Comparison of ENCODE assay signal across 26 cellular contexts in genomic region chr17:67493811-67494210, GRCh38.
DNase-seq lines count a peak whose midpoint lies in the region; ATAC-seq and TF ChIP-seq lines count a peak whose summit lies in the region.
"Had no signal": no experiment of that assay in that cellular context is flagged by ENCODE, and none has a peak within 500 bp of the region (broad histone marks: within the 10 kb centered on the region; RNA-seq: fewer than 3 reads in every experiment).

No MANE protein-coding gene starts in this region.

- H3K27ac Mint-ChIP-seq in activated CD8-positive, alpha-beta T cell treated with anti-CD3 and anti-CD28 coated beads for 36 hours, result peak overlapping the region; percentile 25
- no peak overlapping the region for H3K27ac Mint-ChIP-seq in activated CD8-positive, alpha-beta T cell treated with anti-CD3 and anti-CD28 coated beads, Interleukin-2, amount 10 ng/mL, durations not matched to agents 7 days and 5 days
- H3K27ac Mint-ChIP-seq in neural progenitor cell, result peak overlapping the region; percentile 37
- H3K27ac Mint-ChIP-seq: activated CD4-positive, alpha-beta T cell treated with anti-CD3 and anti-CD28 coated beads for 36 hours; nephron; stimulated activated naive B cell treated with anti-CD40 and anti-IgM and Interleukin-4, amounts not matched to agents 10 μg/mL and 1 μg/mL and 100 μg/mL, for 72 hours; T-helper 2 cell treated with Interferon-gamma antibody and Interleukin-4, amounts not matched to agents 5 μg/mL and 100 μg/mL, for 36 hours had no signal

- H2AFZ ChIP-seq in neural progenitor cell (replicated peaks) (no peak overlapping the region), OCI-LY7 (ENCODE audit: low read length) (no peak overlapping the region)

- H3K9ac ChIP-seq in neural progenitor cell, result no peak overlapping the region

- TF ChIP-seq CTCF in activated CD8-positive, alpha-beta T cell treated with anti-CD3 and anti-CD28 coated beads for 36 hours (IDR thresholded peaks at IDR 0.05), result no peak
- TF ChIP-seq CTCF in HEK293 (tag by site-specific recombination; IDR thresholded peaks at IDR 0.05) (no peak), neural progenitor cell (IDR thresholded peaks at IDR 0.05) (no peak), OCI-LY7 (conservative IDR thresholded peaks at IDR 0.05; ENCODE audit: low read length) (no peak)

- H3K36me3 ChIP-seq in HEK293 (ENCODE audit: control insufficient read depth in 2 of 2, insufficient read depth in 1 of 2, low read length in 2 of 2), result no peaks in the 10 kb centered on the region
- H3K36me3 ChIP-seq in neural progenitor cell, result no peaks in the 10 kb centered on the region
- H3K36me3 ChIP-seq in OCI-LY7 (ENCODE audit: insufficient read depth, low read length), result no peaks in the 10 kb centered on the region
- H3K36me3 ChIP-seq: esophagus squamous epithelium, suprapubic skin, upper lobe of right lung had no signal

- CTCF ChIA-PET in activated CD8-positive, alpha-beta T cell treated with anti-CD3 and anti-CD28 coated beads for 36 hours (lab: Charles Lee), result interaction anchor here (1.0 to 1.7 kb wide), 5 partner anchors 13 to 119 kb away, joined by 3 to 7 read pairs (median 7); no protein-coding TSS in a partner anchor
- CTCF ChIA-PET in activated CD8-positive, alpha-beta T cell treated with anti-CD3 and anti-CD28 coated beads, Interleukin-2, amount 10 ng/mL, durations not matched to agents 7 days and 5 days (lab: Charles Lee), result interaction anchor here (0.7 to 1.7 kb wide), 4 partner anchors 18 to 119 kb away, joined by 3 to 6 read pairs (median 6); no protein-coding TSS in a partner anchor
- CTCF ChIA-PET in HEK293 (lab: Yijun Ruan, JAX) (interaction anchor here (1.4 to 1.7 kb wide), 2 partner anchors 18 to 119 kb away, joined by 3 to 11 read pairs; no protein-coding TSS in a partner anchor), OCI-LY7 (lab: Charles Lee; ENCODE audit: unreplicated experiment) (no interaction called here)

- peaks cover 72% of the 10 kb centered on the region for H3K4me1 Mint-ChIP-seq in activated CD8-positive, alpha-beta T cell treated with anti-CD3 and anti-CD28 coated beads for 36 hours (ENCODE audit: low read depth)
- peaks cover 34% of the 10 kb centered on the region for H3K4me1 Mint-ChIP-seq in activated CD8-positive, alpha-beta T cell treated with anti-CD3 and anti-CD28 coated beads, Interleukin-2, amount 10 ng/mL, durations not matched to agents 7 days and 5 days (ENCODE audit: low read depth)
- peaks cover 38% of the 10 kb centered on the region for H3K4me1 Mint-ChIP-seq in neural progenitor cell

- no peaks in the 10 kb centered on the region for H3K79me2 ChIP-seq in neural progenitor cell (ENCODE audit: low read depth)
- no peaks in the 10 kb centered on the region for H3K79me2 ChIP-seq in OCI-LY7 (ENCODE audit: insufficient read depth, low read depth, low read length)

- intact Hi-C loops in activated CD8-positive, alpha-beta T cell treated with anti-CD3 and anti-CD28 coated beads for 36 hours (cut with micrococcal nuclease), result no loop called here
- intact Hi-C loops in OCI-LY7 (cut with micrococcal nuclease; ENCODE audit: unreplicated experiment), result no loop called here

- H3K4me2 ChIP-seq in neural progenitor cell, result no peak overlapping the region
- H3K4me2 ChIP-seq in OCI-LY7 (ENCODE audit: low read length), result no peak overlapping the region

- POLR2A ChIA-PET in activated CD8-positive, alpha-beta T cell treated with anti-CD3 and anti-CD28 coated beads for 36 hours (lab: Charles Lee), result interaction anchor here (0.9 to 1.6 kb wide), 3 partner anchors 8 to 115 kb away, joined by 3 to 8 read pairs (median 6); no protein-coding TSS in a partner anchor
- POLR2A ChIA-PET in activated CD8-positive, alpha-beta T cell treated with anti-CD3 and anti-CD28 coated beads, Interleukin-2, amount 10 ng/mL, durations not matched to agents 7 days and 5 days (lab: Charles Lee), result interaction anchor here (0.6 kb wide), 1 partner anchor 21 kb away, joined by 3 read pairs; no protein-coding TSS in a partner anchor
- POLR2A ChIA-PET in HEK293 (lab: Yijun Ruan, JAX) (no interaction called here), OCI-LY7 (lab: Charles Lee) (interaction anchor here (1.1 kb wide), 1 partner anchor 10 kb away, joined by 4 read pairs; no protein-coding TSS in a partner anchor)

- no peak overlapping the region for H3K4me3 ChIP-seq in HEK293 (ENCODE audit: low read depth, low read length)
- H3K4me3 ChIP-seq in neural progenitor cell, result no peak overlapping the region
- H3K4me3 ChIP-seq in OCI-LY7 (ENCODE audit: low read depth, low read length, poor library complexity, severe bottlenecking), result no peak overlapping the region
- H3K4me3 ChIP-seq: esophagus squamous epithelium, lung, suprapubic skin, upper lobe of right lung had no signal

- H3K27me3 Mint-ChIP-seq in activated CD8-positive, alpha-beta T cell treated with anti-CD3 and anti-CD28 coated beads for 36 hours, result no peaks in the 10 kb centered on the region
- no peaks in the 10 kb centered on the region for H3K27me3 Mint-ChIP-seq in activated CD8-positive, alpha-beta T cell treated with anti-CD3 and anti-CD28 coated beads, Interleukin-2, amount 10 ng/mL, durations not matched to agents 7 days and 5 days (ENCODE audit: low read depth)
- peaks cover 3% of the 10 kb centered on the region for H3K27me3 Mint-ChIP-seq in neural progenitor cell (ENCODE audit: insufficient read depth, low read depth)
- H3K27me3 Mint-ChIP-seq: activated CD4-positive, alpha-beta T cell treated with anti-CD3 and anti-CD28 coated beads for 36 hours; stimulated activated naive B cell treated with anti-CD40 and anti-IgM and Interleukin-4, amounts not matched to agents 10 μg/mL and 1 μg/mL and 100 μg/mL, for 72 hours had no signal

- H3K9me2 ChIP-seq in OCI-LY7 (ENCODE audit: insufficient read depth, low read length), result no peaks in the 10 kb centered on the region

- BruUV-seq in OCI-LY7 (replicated peaks; lab: Mats Ljungman, UMichigan), result no TSS peak

- ATAC-seq in activated CD8-positive, alpha-beta T cell treated with anti-CD3 and anti-CD28 coated beads for 36 hours, result no peak
- ATAC-seq in activated CD8-positive, alpha-beta T cell treated with anti-CD3 and anti-CD28 coated beads, Interleukin-2, amount 10 ng/mL, durations not matched to agents 7 days and 5 days, result no peak
- ATAC-seq in GM19351 (IDR thresholded peaks at IDR 0.05; ENCODE audit: unreplicated experiment), result no peak
- ATAC-seq: activated CD4-positive, alpha-beta T cell treated with anti-CD3 and anti-CD28 coated beads for 36 hours; stimulated activated naive B cell treated with anti-CD40 and anti-IgM and Interleukin-4, amounts not matched to agents 10 μg/mL and 1 μg/mL and 100 μg/mL, for 72 hours; upper lobe of right lung had no signal

- H3K9me3 ChIP-seq in HEK293 (ENCODE audit: control insufficient read depth, insufficient read depth, low read depth, low read length) (no peaks in the 10 kb centered on the region), neural progenitor cell (ENCODE audit: low read depth) (no peaks in the 10 kb centered on the region), OCI-LY7 (ENCODE audit: low read length) (no peaks in the 10 kb centered on the region)
- H3K9me3 ChIP-seq: esophagus squamous epithelium, suprapubic skin, upper lobe of right lung had no signal

- DNase-seq in activated CD8-positive, alpha-beta T cell treated with anti-CD3 and anti-CD28 coated beads for 36 hours, result no peak
- DNase-seq in activated CD8-positive, alpha-beta T cell treated with anti-CD3 and anti-CD28 coated beads, Interleukin-2, amount 10 ng/mL, durations not matched to agents 7 days and 5 days, result no peak
- no peak for DNase-seq in neural progenitor cell (ENCODE audit: low spot score)
- DNase-seq in OCI-LY7 (ENCODE audit: low spot score), result no peak
- DNase-seq in NCI-H510A treated with DMSO at 0.1 percent for 48 hours (lab: John Stamatoyannopoulos, UW), result no peak
- DNase-seq: activated CD4-positive, alpha-beta T cell treated with anti-CD3 and anti-CD28 coated beads for 36 hours; activated effector memory CD4-positive, alpha-beta T cell treated with anti-CD3 and anti-CD28 coated beads, Interleukin-2, amount 50 U/mL, for 16 hours; activated T-cell treated with anti-CD3 and anti-CD28 coated beads for 4 hours; central memory CD4-positive, alpha-beta T cell; dermis blood vessel endothelial cell; DMS153; esophagus squamous epithelium; foreskin melanocyte; NCI-H1048; NCI-H2171; NK-92 treated with Interleukin-12 subunit alpha and Interleukin-12 subunit beta, amount 100 ng/mL, for 24 hours; Right ventricle myocardium superior; stimulated activated naive B cell treated with anti-CD40 and anti-IgM and Interleukin-4, amounts not matched to agents 10 μg/mL and 1 μg/mL and 100 μg/mL, for 72 hours; upper lobe of right lung had no signal

- H3K4me1 ChIP-seq in HEK293 (ENCODE audit: control insufficient read depth, insufficient read depth, low read length) (peaks cover 24% of the 10 kb centered on the region), neural progenitor cell (peaks cover 12% of the 10 kb centered on the region), OCI-LY7 (ENCODE audit: insufficient read depth, low read length, poor library complexity, severe bottlenecking) (no peaks in the 10 kb centered on the region)

- H3K4me3 Mint-ChIP-seq in activated CD8-positive, alpha-beta T cell treated with anti-CD3 and anti-CD28 coated beads for 36 hours, result no peak overlapping the region
- H3K4me3 Mint-ChIP-seq in activated CD8-positive, alpha-beta T cell treated with anti-CD3 and anti-CD28 coated beads, Interleukin-2, amount 10 ng/mL, durations not matched to agents 7 days and 5 days, result no peak overlapping the region
- no peak overlapping the region for H3K4me3 Mint-ChIP-seq in neural progenitor cell
- H3K4me3 Mint-ChIP-seq: activated CD4-positive, alpha-beta T cell treated with anti-CD3 and anti-CD28 coated beads for 36 hours; nephron; stimulated activated naive B cell treated with anti-CD40 and anti-IgM and Interleukin-4, amounts not matched to agents 10 μg/mL and 1 μg/mL and 100 μg/mL, for 72 hours; T-helper 2 cell treated with Interferon-gamma antibody and Interleukin-4, amounts not matched to agents 5 μg/mL and 100 μg/mL, for 36 hours had no signal

- no peaks in the 10 kb centered on the region for H3K27me3 ChIP-seq in neural progenitor cell
- H3K27me3 ChIP-seq: esophagus squamous epithelium, suprapubic skin, upper lobe of right lung had no signal

- H3K9me3 Mint-ChIP-seq in activated CD8-positive, alpha-beta T cell treated with anti-CD3 and anti-CD28 coated beads for 36 hours, result peaks cover 5% of the 10 kb centered on the region
- H3K9me3 Mint-ChIP-seq in activated CD8-positive, alpha-beta T cell treated with anti-CD3 and anti-CD28 coated beads, Interleukin-2, amount 10 ng/mL, durations not matched to agents 7 days and 5 days (ENCODE audit: insufficient read depth), result no peaks in the 10 kb centered on the region
- H3K9me3 Mint-ChIP-seq in neural progenitor cell, result no peaks in the 10 kb centered on the region
- H3K9me3 Mint-ChIP-seq: nephron; T-helper 2 cell treated with Interferon-gamma antibody and Interleukin-4, amounts not matched to agents 5 μg/mL and 100 μg/mL, for 36 hours had no signal

- no peaks in the 10 kb centered on the region for H4K20me1 ChIP-seq in neural progenitor cell (ENCODE audit: low read depth)
- no peaks in the 10 kb centered on the region; the same call in 1 of the 2 replicates for H4K20me1 ChIP-seq in OCI-LY7 (ENCODE audit: insufficient read depth, low read length)

- H3K27ac ChIP-seq in HEK293 (ENCODE audit: extremely low read depth, low read depth, low read length) (no peak overlapping the region), cingulate gyrus (ENCODE audit: low read depth, low read length) (peak overlapping the region; percentile 90), neural progenitor cell (no peak overlapping the region), OCI-LY7 (ENCODE audit: low read depth, low read length, poor library complexity, severe bottlenecking) (no peak overlapping the region)
- H3K27ac ChIP-seq: esophagus squamous epithelium, suprapubic skin, upper lobe of right lung had no signal

- peaks cover 18% of the 10 kb centered on the region for H3K36me3 Mint-ChIP-seq in activated CD8-positive, alpha-beta T cell treated with anti-CD3 and anti-CD28 coated beads for 36 hours (ENCODE audit: low read depth)
- H3K36me3 Mint-ChIP-seq in activated CD8-positive, alpha-beta T cell treated with anti-CD3 and anti-CD28 coated beads, Interleukin-2, amount 10 ng/mL, durations not matched to agents 7 days and 5 days (ENCODE audit: low read depth), result peaks cover 14% of the 10 kb centered on the region
- H3K36me3 Mint-ChIP-seq in neural progenitor cell, result no peaks in the 10 kb centered on the region

- peaks cover 10% of the 10 kb centered on the region for H3F3A ChIP-seq in neural progenitor cell (ENCODE audit: low read depth)
